ENCODE assay signal across 8 cellular contexts in genomic region chr18:54358495-54358793, GRCh38. TPM values are rescaled to one million over a fixed set of nuclear protein-coding genes. Genes with fewer than 3 reads are reported as not detected.
DNase-seq lines count a peak whose midpoint lies in the region; ATAC-seq and TF ChIP-seq lines count a peak whose summit lies in the region.

No MANE protein-coding gene starts in this region.

- H3K9me3 Mint-ChIP-seq in CD14-positive monocyte (no peaks in the 10 kb centered on the region), immature natural killer cell (no peaks in the 10 kb centered on the region)
- H3K9me3 Mint-ChIP-seq in stimulated activated naive CD8-positive, alpha-beta T cell treated with anti-CD3 and anti-CD28 coated beads, Interleukin-15, amount 100 ng/mL, for 72 hours, result no peaks in the 10 kb centered on the region

- POLR2A ChIA-PET in GM10248 (lab: Yijun Ruan, JAX), result no interaction called here

- DNase-seq in CD14-positive monocyte (ENCODE audit: low spot score) (peak; percentile 39), HT1080 (ENCODE audit: low read depth) (peak; percentile 37), astrocyte of the cerebellum (ENCODE audit: low read depth) (no peak), immature natural killer cell (no peak), GM10248 (ENCODE audit: extremely low spot score) (no peak), NCI-H2081 (lab: John Stamatoyannopoulos, UW) (no peak)
- no peak for DNase-seq in stimulated activated naive CD8-positive, alpha-beta T cell treated with anti-CD3 and anti-CD28 coated beads, Interleukin-15, amount 100 ng/mL, for 72 hours

- in situ Hi-C loops in astrocyte of the cerebellum (cut with HindIII; ENCODE audit: low sequenced_read_pairs), result no loop called here

- ATAC-seq in GM19395 (IDR thresholded peaks at IDR 0.05; ENCODE audit: unreplicated experiment), result peak; percentile 28
- peak; percentile 3 for ATAC-seq in stimulated activated naive CD8-positive, alpha-beta T cell treated with anti-CD3 and anti-CD28 coated beads, Interleukin-15, amount 100 ng/mL, for 72 hours

- intact Hi-C loops in CD14-positive monocyte (cut with micrococcal nuclease), result loop anchor here (5.0 to 10.0 kb wide), 3 partner anchors 84 to 136 kb away; partner anchors contain the start of gene MBD2 (in 2 of the 2)

- peak overlapping the region in 6 of 7 donors; percentile 78 to 98 (median 95) for H3K27ac Mint-ChIP-seq in CD14-positive monocyte
- H3K27ac Mint-ChIP-seq in immature natural killer cell, result peak overlapping the region; percentile 88 to 96 (median 92)
- peak overlapping the region; percentile 99 to 100 for H3K27ac Mint-ChIP-seq in stimulated activated naive CD8-positive, alpha-beta T cell treated with anti-CD3 and anti-CD28 coated beads, Interleukin-15, amount 100 ng/mL, for 72 hours

- H3K36me3 Mint-ChIP-seq in CD14-positive monocyte (peaks cover 6 to 13% of the 10 kb centered on the region in 2 donors), immature natural killer cell (peaks cover 3 to 7% (median 3%) of the 10 kb centered on the region in 3 donors)

- H3K4me3 ChIP-seq in astrocyte of the cerebellum (ENCODE audit: low read depth, low read length), result peak overlapping the region; percentile 88

- CTCF ChIA-PET in GM10248 (lab: Yijun Ruan, JAX), result interaction anchor here (1.0 to 2.1 kb wide), 9 partner anchors 18 to 239 kb away, joined by 3 to 10 read pairs (median 3); no protein-coding TSS in a partner anchor

- H3K4me1 Mint-ChIP-seq in CD14-positive monocyte, result peaks cover 14% of the 10 kb centered on the region
- peaks cover 20 to 29% of the 10 kb centered on the region in 2 donors for H3K4me1 Mint-ChIP-seq in immature natural killer cell
- H3K4me1 Mint-ChIP-seq in stimulated activated naive CD8-positive, alpha-beta T cell treated with anti-CD3 and anti-CD28 coated beads, Interleukin-15, amount 100 ng/mL, for 72 hours, result peaks cover 14% of the 10 kb centered on the region

- H3K4me3 Mint-ChIP-seq in CD14-positive monocyte (peak overlapping the region; percentile 98 to 100), immature natural killer cell (peak overlapping the region; percentile 92 to 100 (median 97))
- peak overlapping the region; percentile 100 for H3K4me3 Mint-ChIP-seq in stimulated activated naive CD8-positive, alpha-beta T cell treated with anti-CD3 and anti-CD28 coated beads, Interleukin-15, amount 100 ng/mL, for 72 hours

- TF ChIP-seq CTCF in CD14-positive monocyte (IDR thresholded peaks at IDR 0.05), result no peak
- TF ChIP-seq CTCF in astrocyte of the cerebellum (IDR thresholded peaks at IDR 0.05; ENCODE audit: low read depth, low read length, missing control alignments), result no peak
- TF ChIP-seq CTCF in GM10248 (IDR thresholded peaks at IDR 0.05; ENCODE audit: control extremely low read depth, extremely low read depth, low read depth, missing control alignments), result no peak

- H3K27me3 Mint-ChIP-seq in CD14-positive monocyte (ENCODE audit: low read depth in 3 of 3) (peaks cover 0 to 5% (median 4%) of the 10 kb centered on the region in 3 donors), immature natural killer cell (ENCODE audit: low read depth in 3 of 3) (peaks cover 7 to 18% (median 16%) of the 10 kb centered on the region in 3 donors)
- H3K27me3 Mint-ChIP-seq in stimulated activated naive CD8-positive, alpha-beta T cell treated with anti-CD3 and anti-CD28 coated beads, Interleukin-15, amount 100 ng/mL, for 72 hours, result no peaks in the 10 kb centered on the region

RNA-seq across cellular contexts. Expression of gene C18orf54, which starts 0.7 kb away (rescaled TPM):
- polyA plus RNA-seq in CD14-positive monocyte, result under 1 TPM; 0.14 to 0.38 TPM
- 7.7 and 8.2 TPM in 2 replicates for total RNA-seq in HT1080 (2014; rRNA removed; shearing (Covaris generic))
- 7.6 and 10.6 TPM in 2 replicates for polyA plus RNA-seq in HT1080 (2015; cell fraction: cytosol; rRNA removed)
- 14.0 and 15.5 TPM in 2 replicates for polyA plus RNA-seq in HT1080 (2015; cell fraction: nucleus; rRNA removed)
- polyA plus RNA-seq in immature natural killer cell, result 1 to 10 TPM in 1 of 3 donors, under 1 TPM in 1, not detected in 1; 0.20 to 1.1 TPM

RNA-seq across cellular contexts. Expression of gene STARD6, which starts 0.8 kb away (rescaled TPM):
- polyA plus RNA-seq in CD14-positive monocyte (not detected), immature natural killer cell (not detected)
- total RNA-seq in HT1080 (2014; rRNA removed; shearing (Covaris generic)), result not detected in 2 replicates
- polyA plus RNA-seq in HT1080 (2015; cell fraction: cytosol; rRNA removed), result 0.10 and 0.51 TPM in 2 replicates
- 0.35 TPM in 1 of 2 replicates, not detected in the other for polyA plus RNA-seq in HT1080 (2015; cell fraction: nucleus; rRNA removed)

Comparison
In these comparisons a context has a peak if more than half of its experiments do, and no peak if none do; other contexts are left out.
1. DNase-seq: peak in CD14-positive monocyte (single experiment) and HT1080 (single experiment); none in astrocyte of the cerebellum (single experiment), immature natural killer cell (0 of 3), stimulated activated naive CD8-positive, alpha-beta T cell treated with anti-CD3 and anti-CD28 coated beads, Interleukin-15, amount 100 ng/mL, for 72 hours (0 of 2), GM10248 (single experiment) and NCI-H2081 (0 of 2).
2. Peak in every context shown above with its lines, with median percentiles within 50 percentile points of each other: H3K27ac Mint-ChIP-seq and H3K4me3 Mint-ChIP-seq.